8 cellular contexts compared by ENCODE assay signal in genomic region chr6:111874030-111874425, GRCh38. TPM values are rescaled to one million over a fixed set of nuclear protein-coding genes. Genes with fewer than 3 reads are reported as not detected.
DNase-seq lines count a peak whose midpoint lies in the region; ATAC-seq lines count a peak whose summit lies in the region.

No MANE protein-coding gene starts in this region.

- H3K9me3 ChIP-seq in iPS DF 6.9 (ENCODE audit: control insufficient read depth, insufficient read depth, low read length), result no peaks in the 10 kb centered on the region

- H3K27me3 ChIP-seq in iPS DF 6.9 (ENCODE audit: control insufficient read depth, insufficient read depth, low read length), result no peaks in the 10 kb centered on the region

- WGBS in iPS DF 6.9 (ENCODE audit: insufficient coverage, insufficient read length), result no CpG with 5 or more reads among the region's 8 CpGs

- DNase-seq in Daoy (ENCODE audit: low read depth), result peak; percentile 45
- DNase-seq in NCI-H345 treated with DMSO at 0.1 percent for 48 hours (lab: John Stamatoyannopoulos, UW; ENCODE audit: unreplicated experiment), result peak; percentile 38
- DNase-seq in activated effector memory CD4-positive, alpha-beta T cell treated with Interleukin-2 at 50 U/mL for 16 hours, result peak; percentile 32
- DNase-seq in iPS DF 6.9 (ENCODE audit: low read depth, low spot score), result no peak
- peak; percentile 69 for DNase-seq in stimulated activated CD4-positive, alpha-beta T cell treated with anti-CD3 and anti-CD28 coated beads, Interleukin-2, amount 100 ng/mL, for 4 hours (ENCODE audit: low read depth)
- DNase-seq in NCI-H446 (lab: John Stamatoyannopoulos, UW), result no peak

- H3K4me1 ChIP-seq in iPS DF 6.9 (ENCODE audit: control insufficient read depth, insufficient read depth, low read length), result no peaks in the 10 kb centered on the region

- peak overlapping the region; percentile 68; the same call in 1 of the 2 replicates for H3K4me3 ChIP-seq in iPS DF 6.9 (ENCODE audit: low read length)

- no peak overlapping the region for H3K27ac ChIP-seq in iPS DF 6.9 (ENCODE audit: low read length)

- ATAC-seq in HG02759 (IDR thresholded peaks at IDR 0.05; ENCODE audit: unreplicated experiment), result no peak
- ATAC-seq in GM21825 (IDR thresholded peaks at IDR 0.05; ENCODE audit: unreplicated experiment), result no peak

- H3K36me3 ChIP-seq in iPS DF 6.9 (ENCODE audit: control insufficient read depth, insufficient read depth, low read length), result no peaks in the 10 kb centered on the region

RNA-seq across cellular contexts. Expression of gene FYN, which starts 0.8 kb away (rescaled TPM):
- total RNA-seq in Daoy (2014; rRNA removed; shearing (Covaris generic)), result 49.9 and 54.2 TPM in 2 replicates

Comparison
In these comparisons a context has a peak if more than half of its experiments do, and no peak if none do; other contexts are left out.
1. DNase-seq: peak in Daoy (single experiment), NCI-H345 treated with DMSO at 0.1 percent for 48 hours (single experiment), activated effector memory CD4-positive, alpha-beta T cell treated with Interleukin-2 at 50 U/mL for 16 hours (single experiment) and stimulated activated CD4-positive, alpha-beta T cell treated with anti-CD3 and anti-CD28 coated beads, Interleukin-2, amount 100 ng/mL, for 4 hours (single experiment); none in iPS DF 6.9 (single experiment) and NCI-H446 (0 of 2).